In the genomic region with DNA sequence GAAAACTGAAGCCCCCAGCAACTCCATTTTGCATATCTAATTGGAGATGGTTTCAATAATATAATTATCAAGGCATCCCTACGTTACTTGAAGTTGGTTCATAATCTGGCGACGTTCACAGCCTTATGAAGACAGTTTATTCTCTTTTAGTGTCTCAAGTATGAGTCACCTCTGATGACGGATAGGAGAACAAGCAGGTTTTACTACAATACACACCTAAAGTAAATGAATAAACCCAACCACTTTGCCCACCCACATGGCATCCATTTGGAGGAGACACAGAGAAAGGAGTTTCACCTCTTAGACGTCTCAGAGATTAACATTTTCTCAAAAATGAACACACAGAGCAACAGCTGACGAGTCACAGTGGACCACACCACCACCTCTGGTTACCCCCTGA, we compare ENCODE assay signal across 18 cellular contexts. TPM values are rescaled to one million over a fixed set of nuclear protein-coding genes. Genes with fewer than 3 reads are reported as not detected.
DNase-seq lines count a peak whose midpoint lies in the region; ATAC-seq, FAIRE-seq and TF ChIP-seq lines count a peak whose summit lies in the region.
"Had no signal": no experiment of that assay in that cellular context is flagged by ENCODE, and none has a peak within 500 bp of the region (broad histone marks: within the 10 kb centered on the region; RNA-seq: fewer than 3 reads in every experiment).

No MANE protein-coding gene starts in this region.

- no peak overlapping the region for H3K9ac ChIP-seq in keratinocyte (ENCODE audit: control insufficient read depth, extremely low read depth, insufficient read depth, low read length)
- H3K9ac ChIP-seq: parathyroid adenoma had no signal

- ATAC-seq in activated naive CD4-positive, alpha-beta T cell treated with anti-CD3 and anti-CD28 coated beads, Interleukin-2, amount 50 U/mL, for 72 hours: peak; percentile 30 to 34
- ATAC-seq in activated B cell treated with CpG ODN at 0.5 μM for 24 hours (ENCODE audit: low read depth): no peak
- ATAC-seq in GM21529 (IDR thresholded peaks at IDR 0.05; ENCODE audit: unreplicated experiment): no peak
- ATAC-seq: naive thymus-derived CD4-positive, alpha-beta T cell had no signal

- in situ Hi-C loops in transverse colon (cut with MboI; ENCODE audit: low pct_ligation_motif_present in 1 of 4, low pct_unique_long_range_greater_than_20kb in 1 of 4, low sequenced_read_pairs in 3 of 4): no loop called here

- intact Hi-C loops in activated B cell treated with CpG ODN at 0.5 μM for 24 hours (cut with micrococcal nuclease) (loop anchor here (2.0 kb wide), 1 partner anchor 14 kb away; no protein-coding TSS in a partner anchor), transverse colon (cut with DNase I; ENCODE audit: low total_unique reads) (no loop called here)

- FAIRE-seq in keratinocyte (lab: Jason Lieb, UNC): peak; percentile 91
- FAIRE-seq: small intestine had no signal

- H3K9me3 Mint-ChIP-seq in activated naive CD4-positive, alpha-beta T cell treated with anti-CD3 and anti-CD28 coated beads, Interleukin-2, amount 50 U/mL, for 72 hours: no peaks in the 10 kb centered on the region
- H3K9me3 Mint-ChIP-seq in activated B cell treated with CpG ODN at 0.5 μM for 24 hours: no peaks in the 10 kb centered on the region
- H3K9me3 Mint-ChIP-seq: activated naive CD4-positive, alpha-beta T cell treated with anti-CD3 and anti-CD28 coated beads for 36 hours had no signal

- no peak for TF ChIP-seq EP300 in transverse colon (IDR thresholded peaks at IDR 0.05; ENCODE audit: low read depth)

- H3K4me1 ChIP-seq in keratinocyte (ENCODE audit: control insufficient read depth, extremely low read depth, insufficient read depth, low read length) (peaks cover 30% of the 10 kb centered on the region), transverse colon (peaks cover 40 to 70% (median 64%) of the 10 kb centered on the region in 4 donors)
- H3K4me1 ChIP-seq: parathyroid adenoma had no signal

- peak overlapping the region; percentile 66 for H3K4me3 Mint-ChIP-seq in activated B cell treated with CpG ODN at 0.5 μM for 24 hours
- H3K4me3 Mint-ChIP-seq: activated naive CD4-positive, alpha-beta T cell treated with anti-CD3 and anti-CD28 coated beads for 36 hours had no signal

- POLR2A ChIA-PET in activated B cell treated with CpG ODN at 0.5 μM for 24 hours (lab: Charles Lee): interaction anchor here (0.9 to 2.1 kb wide), 8 partner anchors 12 to 160 kb away, joined by 3 to 10 read pairs (median 4); no protein-coding TSS in a partner anchor

- H3K4me1 Mint-ChIP-seq in activated B cell treated with CpG ODN at 0.5 μM for 24 hours: peaks cover 99% of the 10 kb centered on the region

- WGBS in transverse colon (ENCODE audit: low coverage in 1 of 2), 2 donors: 51 to 70% methylated on average over 5 to 6 of the region's 6 CpGs

- H3K27me3 ChIP-seq in keratinocyte (ENCODE audit: control insufficient read depth, extremely low read depth, insufficient read depth, low read length) (no peaks in the 10 kb centered on the region), transverse colon (no peaks in the 10 kb centered on the region)

- dilution Hi-C loops in keratinocyte (cut with MboI; ENCODE audit: extremely low pct_ligation_motif_present, low sequenced_read_pairs): no loop called here

- CTCF ChIA-PET in activated B cell treated with CpG ODN at 0.5 μM for 24 hours (lab: Charles Lee): interaction anchor here (1.1 to 2.3 kb wide), 3 partner anchors 10 to 37 kb away, joined by 4 to 8 read pairs (median 5); no protein-coding TSS in a partner anchor

- H3K4me2 ChIP-seq in keratinocyte (ENCODE audit: control insufficient read depth, extremely low read depth, insufficient read depth, low read depth, low read length): peak overlapping the region; percentile 61

- H3K4me3 ChIP-seq in keratinocyte (ENCODE audit: control insufficient read depth in 2 of 3, extremely low read depth in 1 of 3, insufficient read depth in 2 of 3, low read depth in 1 of 3, low read length in 3 of 3) (peak overlapping the region in 1 of 3 experiments; percentile 11), transverse colon (no peak overlapping the region)

- H3K9me1 ChIP-seq in keratinocyte (ENCODE audit: control insufficient read depth, extremely low read depth, insufficient read depth, low read length): no peaks in the 10 kb centered on the region

- TF ChIP-seq CTCF in activated B cell treated with CpG ODN at 0.5 μM for 24 hours (IDR thresholded peaks at IDR 0.05): no peak
- no peak for TF ChIP-seq CTCF in keratinocyte (optimal IDR thresholded peaks at IDR 0.05 in 1 of 3, IDR thresholded peaks at IDR 0.05 in 1 of 3, conservative IDR thresholded peaks at IDR 0.05 in 1 of 3; ENCODE audit: extremely low read depth in 1 of 3, insufficient read depth in 2 of 3, low read length in 3 of 3)
- no peak for TF ChIP-seq CTCF in transverse colon (IDR thresholded peaks at IDR 0.05)

- H3K27me3 Mint-ChIP-seq in activated B cell treated with CpG ODN at 0.5 μM for 24 hours: no peaks in the 10 kb centered on the region

- no peak for TF ChIP-seq POLR2A in transverse colon (IDR thresholded peaks at IDR 0.05)

- peak overlapping the region; percentile 16 for H2AFZ ChIP-seq in keratinocyte (ENCODE audit: control insufficient read depth, low read length)
- H2AFZ ChIP-seq: parathyroid adenoma had no signal

- H3K36me3 Mint-ChIP-seq in activated naive CD4-positive, alpha-beta T cell treated with anti-CD3 and anti-CD28 coated beads, Interleukin-2, amount 50 U/mL, for 72 hours: no peaks in the 10 kb centered on the region
- peaks cover 83% of the 10 kb centered on the region for H3K36me3 Mint-ChIP-seq in activated B cell treated with CpG ODN at 0.5 μM for 24 hours (ENCODE audit: low read depth)
- H3K36me3 Mint-ChIP-seq: naive thymus-derived CD4-positive, alpha-beta T cell had no signal

- H3K36me3 ChIP-seq in keratinocyte (ENCODE audit: control insufficient read depth in 2 of 2, extremely low read depth in 1 of 2, insufficient read depth in 2 of 2, low read length in 2 of 2): no peaks in the 10 kb centered on the region
- no peaks in the 10 kb centered on the region for H3K36me3 ChIP-seq in transverse colon

- no peaks in the 10 kb centered on the region for H3K9me3 ChIP-seq in keratinocyte (ENCODE audit: control insufficient read depth, low read depth, low read length)
- H3K9me3 ChIP-seq in transverse colon: no peaks in the 10 kb centered on the region

- H4K20me1 ChIP-seq in keratinocyte (ENCODE audit: control insufficient read depth, extremely low read depth, insufficient read depth, low read length): no peaks in the 10 kb centered on the region

- no peak overlapping the region for H3K27ac Mint-ChIP-seq in activated naive CD4-positive, alpha-beta T cell treated with anti-CD3 and anti-CD28 coated beads, Interleukin-2, amount 50 U/mL, for 72 hours
- H3K27ac Mint-ChIP-seq in activated B cell treated with CpG ODN at 0.5 μM for 24 hours: peak overlapping the region; percentile 91
- H3K27ac Mint-ChIP-seq: activated naive CD4-positive, alpha-beta T cell treated with anti-CD3 and anti-CD28 coated beads for 36 hours; naive thymus-derived CD4-positive, alpha-beta T cell had no signal

- DNase-seq in activated naive CD4-positive, alpha-beta T cell treated with anti-CD3 and anti-CD28 coated beads, Interleukin-2, amount 50 U/mL, for 72 hours (ENCODE audit: low spot score in 2 of 2): no peak
- DNase-seq in activated naive CD4-positive, alpha-beta T cell treated with Interleukin-2 at 50 U/mL for 16 hours: no peak
- no peak for DNase-seq in activated B cell treated with CpG ODN at 0.5 μM for 24 hours
- peak; percentile 19 for DNase-seq in keratinocyte (ENCODE audit: low read depth, low spot score)
- no peak for DNase-seq in transverse colon
- DNase-seq in NCI-H748 treated with DMSO at 0.1 percent for 48 hours (lab: John Stamatoyannopoulos, UW): no peak
- no peak for DNase-seq in DMS114 treated with DMSO at 0.1 percent for 48 hours (lab: John Stamatoyannopoulos, UW; ENCODE audit: unreplicated experiment)
- DNase-seq: activated naive CD4-positive, alpha-beta T cell treated with anti-CD3 and anti-CD28 coated beads for 36 hours; activated T-cell treated with anti-CD3 and anti-CD28 coated beads for 4 hours; naive thymus-derived CD4-positive, alpha-beta T cell; NCI-H1930; NCI-H446 treated with DMSO at 0.1 percent for 48 hours; Right ventricle myocardium superior; small intestine; stimulated activated CD8-positive, alpha-beta memory T cell treated with anti-CD3 and anti-CD28 coated beads, Interleukin-4, amount 100 ng/mL, for 48 hours; T-helper 1 cell had no signal

- no peaks in the 10 kb centered on the region for H3K79me2 ChIP-seq in keratinocyte (ENCODE audit: control insufficient read depth, insufficient read depth, low read length)
- H3K79me2 ChIP-seq: parathyroid adenoma had no signal

- H3K27ac ChIP-seq in keratinocyte (ENCODE audit: control insufficient read depth, insufficient read depth, low read length) (peak overlapping the region; percentile 57), transverse colon (peak overlapping the region; percentile 61 to 76 (median 65))
- H3K27ac ChIP-seq: parathyroid adenoma had no signal

RNA-seq across cellular contexts. Expression of gene BCL11A, which starts 40.8 kb away (rescaled TPM):
- under 1 TPM; 0.05 to 0.25 TPM for total RNA-seq in activated naive CD4-positive, alpha-beta T cell treated with anti-CD3 and anti-CD28 coated beads, Interleukin-2, amount 50 U/mL, for 72 hours
- total RNA-seq in activated B cell treated with CpG ODN at 0.5 μM for 24 hours (279 and 331 TPM in 2 replicates), transverse colon (10 to 100 TPM; 11.3 to 38.1 (median 19.9) TPM)
- polyA plus RNA-seq in keratinocyte: 3.8 to 5.3 TPM (median 5.0 TPM) in 3 replicates
- polyA plus RNA-seq in keratinocyte (2011; ENCODE audit: low read depth): 6.4 TPM
- 2.9 and 3.7 TPM in 2 replicates for polyA plus RNA-seq in keratinocyte (2011; cell fraction: cytosol; rRNA removed)
- 10.2 and 12.2 TPM in 2 replicates for polyA plus RNA-seq in keratinocyte (2011; cell fraction: nucleus; rRNA removed)
- 4.8 and 12.4 TPM in 2 replicates for polyA plus RNA-seq in keratinocyte (2012; ENCODE audit: low replicate concordance)
- 9.7 to 17.6 TPM (median 12.8 TPM) in 3 replicates for polyA minus RNA-seq in keratinocyte
- polyA minus RNA-seq in keratinocyte (2011; cell fraction: cytosol; rRNA and poly(A)+ RNA removed): 4.2 TPM
- 10.6 and 20.9 TPM in 2 replicates for polyA minus RNA-seq in keratinocyte (2011; cell fraction: nucleus; rRNA and poly(A)+ RNA removed)

Comparison
In these comparisons a context has a peak if more than half of its experiments do, and no peak if none do; other contexts are left out.
1. ATAC-seq: peak in activated naive CD4-positive, alpha-beta T cell treated with anti-CD3 and anti-CD28 coated beads, Interleukin-2, amount 50 U/mL, for 72 hours (2 of 2); none in activated B cell treated with CpG ODN at 0.5 μM for 24 hours (single experiment) and GM21529 (single experiment).
2. RNA of gene BCL11A, which starts 40.8 kb away (total RNA-seq): 279 to 331 TPM in activated B cell treated with CpG ODN at 0.5 μM for 24 hours and 11.3 to 38.1 TPM in transverse colon; 0.05 to 0.25 TPM in activated naive CD4-positive, alpha-beta T cell treated with anti-CD3 and anti-CD28 coated beads, Interleukin-2, amount 50 U/mL, for 72 hours; every median in the first group is over 4 times any median in the second.